In the genomic region with DNA sequence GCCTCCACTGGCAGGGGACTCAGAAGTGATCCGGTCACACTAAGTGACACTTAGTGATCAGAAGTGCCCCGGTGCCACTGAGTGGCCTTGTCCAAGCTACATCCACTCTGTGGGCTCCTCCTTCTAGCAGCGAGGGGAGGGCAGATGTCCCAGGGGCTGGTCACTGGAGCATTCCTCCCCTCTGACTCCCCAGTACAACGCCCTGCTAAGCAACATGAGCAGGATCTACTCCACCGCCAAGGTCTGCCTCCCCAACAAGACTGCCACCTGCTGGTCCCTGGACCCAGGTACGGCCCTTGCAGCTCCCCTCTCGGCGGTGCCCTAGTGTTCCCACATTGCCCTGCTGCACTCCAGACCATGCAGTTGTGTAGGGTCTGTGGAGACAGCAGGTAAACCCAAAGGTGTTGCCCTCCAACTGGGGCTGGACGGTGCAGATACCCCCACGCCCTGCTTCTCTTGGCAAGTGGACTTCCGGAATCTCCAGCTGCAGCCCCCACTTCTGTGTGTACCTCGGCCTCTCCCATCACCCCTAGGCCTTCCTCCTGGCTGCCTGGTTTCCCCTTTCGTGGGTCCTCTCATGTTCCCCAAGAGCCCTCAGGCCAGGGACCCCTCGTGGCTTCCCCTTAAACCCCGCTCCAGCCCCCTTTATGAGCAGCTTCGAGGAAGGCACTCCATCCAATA, we compare ENCODE assay signal across 8 cellular contexts. TPM values are rescaled to one million over a fixed set of nuclear protein-coding genes. Genes with fewer than 3 reads are reported as not detected.
DNase-seq lines count a peak whose midpoint lies in the region; ATAC-seq, FAIRE-seq and TF ChIP-seq lines count a peak whose summit lies in the region.

No MANE protein-coding gene starts in this region.

- peak; percentile 93 for TF ChIP-seq CTCF in C4-2B (conservative IDR thresholded peaks at IDR 0.05)
- peak in 3 of 4 experiments; percentile 59 to 73 (median 65) for TF ChIP-seq CTCF in gastroesophageal sphincter (IDR thresholded peaks at IDR 0.05)
- peak; percentile 65 to 72 (median 70) for TF ChIP-seq CTCF in pancreas (IDR thresholded peaks at IDR 0.05)
- peak; percentile 23 to 82 (median 62) for TF ChIP-seq CTCF in thyroid gland (IDR thresholded peaks at IDR 0.05)

- H3K9me3 ChIP-seq in gastroesophageal sphincter (no peaks in the 10 kb centered on the region), pancreas (no peaks in the 10 kb centered on the region), thyroid gland (no peaks in the 10 kb centered on the region)

- ATAC-seq in GM19452 (IDR thresholded peaks at IDR 0.05; ENCODE audit: unreplicated experiment), result peak; percentile 67
- ATAC-seq in gastroesophageal sphincter, result peak; percentile 86
- peak; percentile 73 to 87 (median 80) for ATAC-seq in pancreas

- DNase-seq in KBM-7, result peak; percentile 85
- DNase-seq in SHP77 treated with DMSO at 0.1 percent for 48 hours (lab: John Stamatoyannopoulos, UW), result peak; percentile 58
- DNase-seq in activated effector memory CD4-positive, alpha-beta T cell treated with Interleukin-2 at 50 U/mL for 16 hours, result peak; percentile 70
- peak; percentile 80 to 93 (median 86) for DNase-seq in pancreas
- peak; percentile 75 to 76 for DNase-seq in thyroid gland

- H3K27ac ChIP-seq in C4-2B (peak overlapping the region; percentile 10; the same call in 1 of the 2 replicates), gastroesophageal sphincter (no peak overlapping the region), pancreas (no peak overlapping the region), thyroid gland (no peak overlapping the region)

- intact Hi-C loops in pancreas (cut with DNase I) (loop anchor here in 1 of 3 donors (5.0 kb wide), 1 partner anchor 52 kb away; no protein-coding TSS in a partner anchor), thyroid gland (cut with DNase I) (loop anchor here (5.0 kb wide), 1 partner anchor 52 kb away; no protein-coding TSS in a partner anchor)

- no peak for TF ChIP-seq EP300 in gastroesophageal sphincter (IDR thresholded peaks at IDR 0.05)

- TF ChIP-seq POLR2A in gastroesophageal sphincter (IDR thresholded peaks at IDR 0.05) (no peak), thyroid gland (IDR thresholded peaks at IDR 0.05) (no peak)

- 58% methylated on average over 7 of the region's 16 CpGs; no CpG with 5 or more reads in 1 of the 2 donors for WGBS in gastroesophageal sphincter (ENCODE audit: low coverage in 1 of 2), 2 donors
- 34 to 36% methylated on average over 16 of the region's 16 CpGs for WGBS in pancreas, 2 donors
- 45 to 70% methylated on average over 10 to 14 of the region's 16 CpGs for WGBS in thyroid gland, 2 donors

- no peaks in the 10 kb centered on the region for H3K36me3 ChIP-seq in gastroesophageal sphincter
- no peaks in the 10 kb centered on the region for H3K36me3 ChIP-seq in pancreas
- H3K36me3 ChIP-seq in thyroid gland, result no peaks in the 10 kb centered on the region

- H3K4me3 ChIP-seq in gastroesophageal sphincter, result no peak overlapping the region
- no peak overlapping the region for H3K4me3 ChIP-seq in pancreas
- no peak overlapping the region for H3K4me3 ChIP-seq in thyroid gland (replicated peaks in 1 of 3)

- peaks cover 0 to 39% (median 21%) of the 10 kb centered on the region in 3 donors for H3K4me1 ChIP-seq in gastroesophageal sphincter
- H3K4me1 ChIP-seq in pancreas, result peaks cover 5 to 19% (median 12%) of the 10 kb centered on the region in 3 donors
- H3K4me1 ChIP-seq in thyroid gland, result peaks cover 5 to 41% of the 10 kb centered on the region in 2 donors

- peaks cover 70% of the 10 kb centered on the region for H3K27me3 ChIP-seq in gastroesophageal sphincter
- no peaks in the 10 kb centered on the region for H3K27me3 ChIP-seq in pancreas
- H3K27me3 ChIP-seq in thyroid gland, result no peaks in the 10 kb centered on the region

- in situ Hi-C loops in KBM-7 (cut with MboI; ENCODE audit: low pct_unique_long_range_greater_than_20kb, low sequenced_read_pairs), result no loop called here

- FAIRE-seq in pancreas (lab: Jason Lieb, UNC), result no peak

RNA-seq across cellular contexts. Expression of a gene that starts 2.1 kb away (rescaled TPM):
- total RNA-seq in gastroesophageal sphincter (10 to 100 TPM in 1 of 4 donors, 1 to 10 TPM in 3; 4.8 to 10.4 (median 8.2) TPM), pancreas (10 to 100 TPM in 1 of 6 donors, 1 to 10 TPM in 5; 3.1 to 18.3 (median 5.1) TPM), thyroid gland (10 to 100 TPM in 2 of 4 donors, 1 to 10 TPM in 2; 1.1 to 12.7 (median 10.3) TPM)
- 10 to 100 TPM in 1 of 2 donors, 1 to 10 TPM in 1; 8.2 to 11.6 TPM for polyA plus RNA-seq in pancreas

RNA-seq across cellular contexts. Expression of a gene that starts 32.8 kb away (rescaled TPM):
- 10 to 100 TPM in 3 of 4 donors, 1 to 10 TPM in 1; 7.9 to 17.7 (median 15.0) TPM for total RNA-seq in gastroesophageal sphincter
- total RNA-seq in pancreas, result 10 to 100 TPM; 54.0 to 79.3 (median 69.0) TPM
- polyA plus RNA-seq in pancreas, result 10 to 100 TPM; 54.4 to 65.0 TPM
- 100 to 1,000 TPM in 2 of 4 donors, 10 to 100 TPM in 2; 46.2 to 129 (median 101) TPM for total RNA-seq in thyroid gland

RNA-seq across cellular contexts. Expression of a gene that starts 44.2 kb away (rescaled TPM):
- total RNA-seq in gastroesophageal sphincter (not detected), pancreas (1 to 10 TPM in 2 of 6 donors, under 1 TPM in 4; 0.35 to 1.3 (median 0.50) TPM), thyroid gland (under 1 TPM in 1 of 4 donors, not detected in 3; 0.67 TPM)
- 10 to 100 TPM in 1 of 2 donors, 1 to 10 TPM in 1; 2.5 to 12.5 TPM for polyA plus RNA-seq in pancreas
